ENCODE assay signal across 8 cellular contexts in genomic region chr9:19946446-19947109, GRCh38.
DNase-seq lines count a peak whose midpoint lies in the region; ATAC-seq, FAIRE-seq and TF ChIP-seq lines count a peak whose summit lies in the region.

No MANE protein-coding gene starts in this region.

- H3K9me3 Mint-ChIP-seq in stimulated activated naive CD8-positive, alpha-beta T cell treated with anti-CD3 and anti-CD28 coated beads, Interleukin-15, Interleukin-2, amounts not matched to agents 100 ng/mL and 50 ng/mL, for 24 hours: no peaks in the 10 kb centered on the region
- no peaks in the 10 kb centered on the region for H3K9me3 Mint-ChIP-seq in endothelial cell (ENCODE audit: unreplicated experiment)

- peak overlapping the region; percentile 77 for H3K27ac Mint-ChIP-seq in stimulated activated naive CD8-positive, alpha-beta T cell treated with anti-CD3 and anti-CD28 coated beads, Interleukin-15, Interleukin-2, amounts not matched to agents 100 ng/mL and 50 ng/mL, for 24 hours
- H3K27ac Mint-ChIP-seq in endothelial cell (ENCODE audit: unreplicated experiment): no peak overlapping the region

- CTCF ChIA-PET in A549 (lab: Yijun Ruan, JAX): interaction anchor here (0.5 to 1.4 kb wide), 3 partner anchors 10 to 51 kb away, joined by 3 to 4 read pairs (median 3); no protein-coding TSS in a partner anchor

- DNase-seq in A549 (ENCODE audit: low read depth in 1 of 2, low spot score in 1 of 2) (peak in 1 of 2 experiments; percentile 9), NB4 (ENCODE audit: low read depth) (peak; percentile 40), dorsolateral prefrontal cortex (peak in 1 of 10 donors; percentile 43), DMS79 (lab: John Stamatoyannopoulos, UW) (no peak), endothelial cell (ENCODE audit: low spot score) (no peak)

- H3K9me3 ChIP-seq in A549: no peaks in the 10 kb centered on the region

- H3K27ac ChIP-seq in A549 (no peak overlapping the region), dorsolateral prefrontal cortex (no peak overlapping the region)

- no peaks in the 10 kb centered on the region for H3K36me3 Mint-ChIP-seq in stimulated activated naive CD8-positive, alpha-beta T cell treated with anti-CD3 and anti-CD28 coated beads, Interleukin-15, Interleukin-2, amounts not matched to agents 100 ng/mL and 50 ng/mL, for 24 hours (ENCODE audit: low read depth)
- no peaks in the 10 kb centered on the region for H3K36me3 Mint-ChIP-seq in endothelial cell (ENCODE audit: low read depth, unreplicated experiment)

- TF ChIP-seq POLR2A in A549 (IDR thresholded peaks at IDR 0.05; ENCODE audit: low read length): no peak
- TF ChIP-seq POLR2A in NB4 (IDR thresholded peaks at IDR 0.05; ENCODE audit: extremely low read depth, insufficient read length): no peak

- H3K4me2 ChIP-seq in A549: no peak overlapping the region

- peaks cover 0 to 14% (median 0%) of the 10 kb centered on the region in 45 donors for H3K27me3 ChIP-seq in dorsolateral prefrontal cortex

- H3K4me1 ChIP-seq in A549: no peaks in the 10 kb centered on the region

- ATAC-seq in A549 (peak; percentile 59 to 78; a peak in 4 of 6 replicates), GM18498 (IDR thresholded peaks at IDR 0.05; ENCODE audit: unreplicated experiment) (peak; percentile 85), GM21447 (IDR thresholded peaks at IDR 0.05; ENCODE audit: unreplicated experiment) (no peak)

- TF ChIP-seq RAD21 in A549 (conservative IDR thresholded peaks at IDR 0.05 in 1 of 2, IDR thresholded peaks at IDR 0.05 in 1 of 2): 0 out of 5 replicates have a peak, but pooled peaks have one; percentile 13 to 14

- FAIRE-seq in A549 (lab: Jason Lieb, UNC): no peak

- TF ChIP-seq CTCF in A549 (IDR thresholded peaks at IDR 0.05) (no peak), NB4 (IDR thresholded peaks at IDR 0.05; ENCODE audit: low read depth, low read length) (peak; percentile 52), dorsolateral prefrontal cortex (IDR thresholded peaks at IDR 0.05 in 54 of 56, conservative IDR thresholded peaks at IDR 0.05 in 2 of 56; ENCODE audit: low read depth in 1 of 56, partially characterized antibody in 56 of 56) (peak in 50 of 56 donors; percentile 19 to 64 (median 48)), endothelial cell (IDR thresholded peaks at IDR 0.05; ENCODE audit: unreplicated experiment) (no peak)

- intact Hi-C loops in dorsolateral prefrontal cortex (cut with DNase I): no loop called here

- POLR2A ChIA-PET in A549 (lab: Yijun Ruan, JAX): no interaction called here

- no peak for TF ChIP-seq EP300 in A549 (IDR thresholded peaks at IDR 0.05)

- 30% methylated on average over 4 of the region's 4 CpGs for WGBS in A549 (ENCODE audit: missing lambda C conversion rate)

- no peaks in the 10 kb centered on the region for H3K4me1 Mint-ChIP-seq in stimulated activated naive CD8-positive, alpha-beta T cell treated with anti-CD3 and anti-CD28 coated beads, Interleukin-15, Interleukin-2, amounts not matched to agents 100 ng/mL and 50 ng/mL, for 24 hours (ENCODE audit: low read depth)
- peaks cover 4% of the 10 kb centered on the region for H3K4me1 Mint-ChIP-seq in endothelial cell (ENCODE audit: unreplicated experiment)

- peaks cover 13% of the 10 kb centered on the region for H3K27me3 Mint-ChIP-seq in stimulated activated naive CD8-positive, alpha-beta T cell treated with anti-CD3 and anti-CD28 coated beads, Interleukin-15, Interleukin-2, amounts not matched to agents 100 ng/mL and 50 ng/mL, for 24 hours
- H3K27me3 Mint-ChIP-seq in endothelial cell (ENCODE audit: unreplicated experiment): peaks cover 2% of the 10 kb centered on the region

- H3K4me3 ChIP-seq in A549 (no peak overlapping the region), NB4 (ENCODE audit: low read depth, low read length) (no peak overlapping the region), dorsolateral prefrontal cortex (no peak overlapping the region)

- no peak overlapping the region for H3K4me3 Mint-ChIP-seq in stimulated activated naive CD8-positive, alpha-beta T cell treated with anti-CD3 and anti-CD28 coated beads, Interleukin-15, Interleukin-2, amounts not matched to agents 100 ng/mL and 50 ng/mL, for 24 hours
- H3K4me3 Mint-ChIP-seq in endothelial cell (ENCODE audit: unreplicated experiment): no peak overlapping the region

TF ChIP-seq in A549, 52 proteins besides CTCF, POLR2A, EP300 and RAD21:
- TF ChIP-seq MAFK (IDR thresholded peaks at IDR 0.05; ENCODE audit: partially characterized antibody) (no peak), RNF2 (IDR thresholded peaks at IDR 0.05; ENCODE audit: borderline replicate concordance, low read depth) (no peak), EHMT2 (IDR thresholded peaks at IDR 0.05; ENCODE audit: low read depth) (no peak), RFX5 (IDR thresholded peaks at IDR 0.05) (no peak), USF2 (IDR thresholded peaks at IDR 0.05) (no peak), RARB (CRISPR knock-in tag; IDR thresholded peaks at IDR 0.05) (no peak), CEBPB (IDR thresholded peaks at IDR 0.05) (no peak), MAX (IDR thresholded peaks at IDR 0.05) (no peak), SMC3 (IDR thresholded peaks at IDR 0.05) (no peak), PBX3 (IDR thresholded peaks at IDR 0.05) (no peak), KDM1A (IDR thresholded peaks at IDR 0.05; ENCODE audit: low read depth) (no peak), HEYL (CRISPR knock-in tag; IDR thresholded peaks at IDR 0.05) (no peak), HDAC2 (IDR thresholded peaks at IDR 0.05) (no peak), NR3C1 (IDR thresholded peaks at IDR 0.05) (no peak), NPAS2 (CRISPR knock-in tag; IDR thresholded peaks at IDR 0.05; ENCODE audit: borderline replicate concordance) (no peak), HOXB5 (CRISPR knock-in tag; IDR thresholded peaks at IDR 0.05) (no peak), TFCP2L1 (CRISPR knock-in tag; IDR thresholded peaks at IDR 0.05) (no peak), HMGXB4 (CRISPR knock-in tag; IDR thresholded peaks at IDR 0.05; ENCODE audit: borderline replicate concordance) (no peak), EHF (CRISPR knock-in tag; IDR thresholded peaks at IDR 0.05) (no peak)
TF ChIP-seq in A549: peak in this region for 0.

Comparison
In these comparisons a context has a peak if more than half of its experiments do, and no peak if none do; other contexts are left out.
1. CTCF ChIP-seq: peak in NB4 (single experiment) and dorsolateral prefrontal cortex (50 of 56); none in A549 (single experiment) and endothelial cell (single experiment).